Comparison of ENCODE assay signal across 13 cellular contexts in genomic region chr13:24033527-24034302, GRCh38.
DNase-seq lines count a peak whose midpoint lies in the region; ATAC-seq and TF ChIP-seq lines count a peak whose summit lies in the region.
"Had no signal": no experiment of that assay in that cellular context is flagged by ENCODE, and none has a peak within 500 bp of the region (broad histone marks: within the 10 kb centered on the region; RNA-seq: fewer than 3 reads in every experiment).

No MANE protein-coding gene starts in this region.

- WGBS in sigmoid colon, 2 donors, result 75 to 76% methylated on average over 11 of the region's 11 CpGs

- H3K9me3 Mint-ChIP-seq in type B pancreatic cell, result no peaks in the 10 kb centered on the region

- DNase-seq in AG09319 (ENCODE audit: extremely low read depth, low read depth), result peak; percentile 88
- DNase-seq in astrocyte of the cerebellum (ENCODE audit: low read depth), result peak; percentile 15
- no peak for DNase-seq in left ventricle myocardium superior
- no peak for DNase-seq in sigmoid colon
- DNase-seq in type B pancreatic cell (ENCODE audit: extremely low spot score, unreplicated experiment), result no peak
- DNase-seq in anterior cingulate cortex (lab: John Stamatoyannopoulos, UW), result no peak
- no peak for DNase-seq in stimulated activated naive CD4-positive, alpha-beta T cell treated with Interleukin-2 at 50 U/mL for 16 hours (lab: John Stamatoyannopoulos, UW)
- DNase-seq in amygdala (lab: John Stamatoyannopoulos, UW), result no peak
- DNase-seq: activated CD8-positive, alpha-beta memory T cell treated with anti-CD3 and anti-CD28 coated beads, Interleukin-2, amount 10 ng/mL, durations not matched to agents 7 days and 5 days; CD4-positive, CD25-positive, alpha-beta regulatory T cell; stimulated activated CD4-positive, alpha-beta T cell treated with anti-CD3 and anti-CD28 coated beads, Interleukin-12 subunit alpha, Interleukin-12 subunit beta, amount 100 ng/mL, for 4 hours had no signal

- no peak for TF ChIP-seq EP300 in sigmoid colon (IDR thresholded peaks at IDR 0.05)

- no peak for TF ChIP-seq POLR2A in sigmoid colon (IDR thresholded peaks at IDR 0.05)

- H3K4me3 ChIP-seq in astrocyte of the cerebellum (ENCODE audit: low read depth, low read length), result no peak overlapping the region
- no peak overlapping the region for H3K4me3 ChIP-seq in sigmoid colon
- H3K4me3 ChIP-seq: K562 had no signal

- TF ChIP-seq CTCF in AG09319 (IDR thresholded peaks at IDR 0.05; ENCODE audit: low read depth, low read length) (no peak), astrocyte of the cerebellum (IDR thresholded peaks at IDR 0.05; ENCODE audit: low read depth, low read length, missing control alignments) (no peak), sigmoid colon (IDR thresholded peaks at IDR 0.05) (no peak), type B pancreatic cell (conservative IDR thresholded peaks at IDR 0.05) (no peak)

- H3K27me3 ChIP-seq in sigmoid colon, result no peaks in the 10 kb centered on the region

- H3K36me3 ChIP-seq in sigmoid colon, result no peaks in the 10 kb centered on the region

- in situ Hi-C loops in astrocyte of the cerebellum (cut with HindIII; ENCODE audit: low sequenced_read_pairs), result loop anchor here (25.0 kb wide), 1 partner anchor 179 kb away; no protein-coding TSS in a partner anchor

- peaks cover 3% of the 10 kb centered on the region for H3K27me3 Mint-ChIP-seq in type B pancreatic cell
- H3K27me3 Mint-ChIP-seq: brain had no signal

- ATAC-seq in left ventricle myocardium superior, result peak; percentile 78
- ATAC-seq: activated CD8-positive, alpha-beta memory T cell treated with anti-CD3 and anti-CD28 coated beads, Interleukin-2, amount 10 ng/mL, durations not matched to agents 7 days and 5 days; K562 had no signal

- intact Hi-C loops in left ventricle myocardium superior (cut with micrococcal nuclease), result no loop called here
- intact Hi-C loops in sigmoid colon (cut with DNase I), result no loop called here

- no peaks in the 10 kb centered on the region for H3K36me3 Mint-ChIP-seq in type B pancreatic cell
- H3K36me3 Mint-ChIP-seq: CD4-positive, CD25-positive, alpha-beta regulatory T cell had no signal

- H3K4me1 ChIP-seq in sigmoid colon, result peaks cover 0 to 50% (median 45%) of the 10 kb centered on the region in 4 donors

- H3K27ac ChIP-seq in sigmoid colon, result peak overlapping the region; percentile 29 to 70 (median 54)

- H3K4me3 Mint-ChIP-seq in type B pancreatic cell, result no peak overlapping the region
- H3K4me3 Mint-ChIP-seq: activated CD8-positive, alpha-beta memory T cell treated with anti-CD3 and anti-CD28 coated beads, Interleukin-2, amount 10 ng/mL, durations not matched to agents 7 days and 5 days; brain; CD4-positive, CD25-positive, alpha-beta regulatory T cell had no signal

- no peak overlapping the region for H3K27ac Mint-ChIP-seq in type B pancreatic cell
- H3K27ac Mint-ChIP-seq: activated CD8-positive, alpha-beta memory T cell treated with anti-CD3 and anti-CD28 coated beads, Interleukin-2, amount 10 ng/mL, durations not matched to agents 7 days and 5 days; CD4-positive, CD25-positive, alpha-beta regulatory T cell had no signal

- H3K4me1 Mint-ChIP-seq in type B pancreatic cell (ENCODE audit: unreplicated experiment), result peaks cover 23% of the 10 kb centered on the region

- H3K9me3 ChIP-seq in sigmoid colon, result no peaks in the 10 kb centered on the region

Comparison
In these comparisons a context has a peak if more than half of its experiments do, and no peak if none do; other contexts are left out.
1. DNase-seq: peak in AG09319 (single experiment) and astrocyte of the cerebellum (single experiment); none in left ventricle myocardium superior (single experiment), sigmoid colon (single experiment), type B pancreatic cell (single experiment), anterior cingulate cortex (0 of 58), stimulated activated naive CD4-positive, alpha-beta T cell treated with Interleukin-2 at 50 U/mL for 16 hours (single experiment) and amygdala (0 of 56).